ENCODE assay signal across 1 cellular context in the genomic region with DNA sequence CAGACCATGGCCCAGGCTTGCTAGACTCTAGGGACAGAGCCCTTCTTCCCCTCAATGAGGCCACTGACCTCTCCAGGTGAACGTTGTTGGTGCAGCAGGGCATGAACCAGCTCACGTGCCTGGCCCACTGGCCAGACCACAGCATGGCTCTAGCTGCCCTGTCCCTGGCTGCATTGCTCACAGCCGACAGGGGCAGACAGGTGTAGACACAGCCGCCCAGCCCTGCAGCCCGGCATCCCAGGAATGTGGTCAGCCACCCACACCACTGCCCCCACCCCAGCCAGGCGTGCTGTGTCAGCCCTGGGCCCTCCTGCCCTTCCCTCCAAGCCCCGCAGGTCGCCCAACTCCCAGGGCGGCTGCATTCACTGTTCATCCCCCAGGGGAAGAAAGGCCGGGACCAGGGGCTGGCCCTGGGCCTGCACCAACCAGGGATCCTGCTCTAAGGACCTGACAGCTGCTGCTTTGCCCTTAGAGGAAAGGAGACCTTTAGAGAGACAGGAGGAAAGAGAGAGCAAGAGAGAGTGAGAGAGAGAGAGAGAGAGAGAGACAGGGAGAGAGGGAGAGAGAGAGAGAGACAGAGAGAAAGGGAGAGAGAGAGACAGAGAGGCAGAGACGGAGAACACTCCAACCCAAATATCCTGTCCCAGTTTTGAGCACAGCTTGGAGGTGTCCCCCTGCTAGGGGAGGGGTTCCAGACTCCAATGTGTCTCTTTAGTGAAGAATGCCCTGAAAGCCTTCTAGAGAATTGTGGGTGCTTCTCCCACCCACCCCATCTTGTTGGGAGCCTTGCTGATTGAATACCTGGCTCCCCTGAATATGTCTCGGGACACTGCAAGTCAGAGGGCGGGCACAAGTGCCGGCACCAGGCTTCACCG.
TF ChIP-seq lines count a peak whose summit lies in the region.

No MANE protein-coding gene starts in this region.

TF ChIP-seq in HCT116, 20 proteins besides CTCF, POLR2A, EP300 and RAD21 (continued from another document):
- TF ChIP-seq, protein P1, sequence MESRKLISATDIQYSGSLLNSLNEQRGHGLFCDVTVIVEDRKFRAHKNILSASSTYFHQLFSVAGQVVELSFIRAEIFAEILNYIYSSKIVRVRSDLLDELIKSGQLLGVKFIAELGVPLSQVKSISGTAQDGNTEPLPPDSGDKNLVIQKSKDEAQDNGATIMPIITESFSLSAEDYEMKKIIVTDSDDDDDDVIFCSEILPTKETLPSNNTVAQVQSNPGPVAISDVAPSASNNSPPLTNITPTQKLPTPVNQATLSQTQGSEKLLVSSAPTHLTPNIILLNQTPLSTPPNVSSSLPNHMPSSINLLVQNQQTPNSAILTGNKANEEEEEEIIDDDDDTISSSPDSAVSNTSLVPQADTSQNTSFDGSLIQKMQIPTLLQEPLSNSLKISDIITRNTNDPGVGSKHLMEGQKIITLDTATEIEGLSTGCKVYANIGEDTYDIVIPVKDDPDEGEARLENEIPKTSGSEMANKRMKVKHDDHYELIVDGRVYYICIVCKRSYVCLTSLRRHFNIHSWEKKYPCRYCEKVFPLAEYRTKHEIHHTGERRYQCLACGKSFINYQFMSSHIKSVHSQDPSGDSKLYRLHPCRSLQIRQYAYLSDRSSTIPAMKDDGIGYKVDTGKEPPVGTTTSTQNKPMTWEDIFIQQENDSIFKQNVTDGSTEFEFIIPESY (IDR thresholded peaks at IDR 0.05; ENCODE audit: extremely low read depth, insufficient replicate concordance, low read length) = no peak
- TF ChIP-seq CBX3 (IDR thresholded peaks at IDR 0.05; ENCODE audit: low read depth) = peak; percentile 37; the same call in 1 of the 2 replicates
- no peak for TF ChIP-seq YY1 (IDR thresholded peaks at IDR 0.05; ENCODE audit: extremely low read depth, insufficient replicate concordance, low read depth, low read length)
- TF ChIP-seq EZH2 (IDR thresholded peaks at IDR 0.05) = no peak
- TF ChIP-seq EGR1 (IDR thresholded peaks at IDR 0.05; ENCODE audit: low read depth) = peak; percentile 66; the same call in 1 of the 2 replicates
- TF ChIP-seq, protein P2, sequence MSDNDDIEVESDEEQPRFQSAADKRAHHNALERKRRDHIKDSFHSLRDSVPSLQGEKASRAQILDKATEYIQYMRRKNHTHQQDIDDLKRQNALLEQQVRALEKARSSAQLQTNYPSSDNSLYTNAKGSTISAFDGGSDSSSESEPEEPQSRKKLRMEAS (IDR thresholded peaks at IDR 0.05) = peak; percentile 48; the same call in 1 of the 2 replicates
- no peak for TF ChIP-seq TCF7L2 (IDR thresholded peaks at IDR 0.05; ENCODE audit: borderline replicate concordance, extremely low read depth, insufficient read depth, insufficient read length)
- no peak for TF ChIP-seq POLR2AphosphoS5 (IDR thresholded peaks at IDR 0.05; ENCODE audit: low read depth, low read length)
- no peak for TF ChIP-seq FOSL1 (IDR thresholded peaks at IDR 0.05; ENCODE audit: low read depth)
- no peak for TF ChIP-seq JUND (IDR thresholded peaks at IDR 0.05)
- no peak for TF ChIP-seq SIN3A (IDR thresholded peaks at IDR 0.05; ENCODE audit: low read depth)
